Comparison of ENCODE assay signal across 25 cellular contexts in genomic region chr17:59884861-59885260, GRCh38. TPM values are rescaled to one million over a fixed set of nuclear protein-coding genes. Genes with fewer than 3 reads are reported as not detected.
DNase-seq lines count a peak whose midpoint lies in the region; ATAC-seq and TF ChIP-seq lines count a peak whose summit lies in the region.
"Had no signal": no experiment of that assay in that cellular context is flagged by ENCODE, and none has a peak within 500 bp of the region (broad histone marks: within the 10 kb centered on the region; RNA-seq: fewer than 3 reads in every experiment).

No MANE protein-coding gene starts in this region.

- no peak overlapping the region for H4K91ac ChIP-seq in neuronal stem cell (ENCODE audit: low read depth, low read length, poor library complexity)

- no peaks in the 10 kb centered on the region for H3K9me3 ChIP-seq in RWPE2 (ENCODE audit: severe bottlenecking)
- no peaks in the 10 kb centered on the region for H3K9me3 ChIP-seq in neuronal stem cell (replicated peaks in 1 of 2; ENCODE audit: control insufficient read depth in 2 of 2, insufficient read depth in 1 of 2, low read depth in 1 of 2, low read length in 2 of 2)
- H3K9me3 ChIP-seq in spleen = no peaks in the 10 kb centered on the region
- H3K9me3 ChIP-seq: BE2C, BLaER1 had no signal

- no peak overlapping the region for H3K4ac ChIP-seq in neuronal stem cell (ENCODE audit: low read length)

- peak overlapping the region; percentile 22 for H2BK12ac ChIP-seq in neuronal stem cell (ENCODE audit: low read length)

- H3K27me3 ChIP-seq in RWPE2 (ENCODE audit: insufficient read depth, poor library complexity, severe bottlenecking) (no peaks in the 10 kb centered on the region), neuronal stem cell (ENCODE audit: control insufficient read depth in 3 of 3, insufficient read depth in 3 of 3, low read depth in 1 of 3, low read length in 3 of 3) (no peaks in the 10 kb centered on the region), spleen (replicated peaks in 1 of 7) (no peaks in the 10 kb centered on the region)
- H3K27me3 ChIP-seq: BE2C, BLaER1 had no signal

- H3K23ac ChIP-seq in neuronal stem cell (ENCODE audit: low read depth, low read length, poor library complexity) = no peak overlapping the region

- peak; percentile 53 for DNase-seq in activated effector memory CD4-positive, alpha-beta T cell treated with anti-CD3 and anti-CD28 coated beads, Interleukin-2, amount 50 U/mL, for 16 hours
- DNase-seq in activated effector memory CD4-positive, alpha-beta T cell treated with Interleukin-2 at 50 U/mL for 16 hours = no peak
- DNase-seq in RWPE2 (ENCODE audit: low spot score) (peak; percentile 30), neuronal stem cell (ENCODE audit: low spot score) (no peak), spleen (peak; percentile 38), SK-N-DZ (ENCODE audit: low spot score) (no peak)
- no peak for DNase-seq in stimulated activated naive CD8-positive, alpha-beta T cell treated with anti-CD3 and anti-CD28 coated beads, Interleukin-15, Interleukin-2, amounts not matched to agents 100 U/mL and 50 U/mL, for 24 hours
- DNase-seq: 8988T; ACHN; BE2C; C1 segment of cervical spinal cord; CD4-positive, alpha-beta memory T cell; CD4-positive, CD25-positive, alpha-beta regulatory T cell; CD8-positive, alpha-beta memory T cell; COR-L47; DMS 273 treated with DMSO at 0.1 percent for 48 hours; DMS153; DMS53; DMS79; DND-41; EL; GDM1 had no signal

- intact Hi-C loops in spleen (cut with DNase I; ENCODE audit: low total_unique reads) = no loop called here

- no peak overlapping the region for H2AFZ ChIP-seq in neuronal stem cell (ENCODE audit: low read length)

- H2BK15ac ChIP-seq in neuronal stem cell (ENCODE audit: low read length) = no peak overlapping the region

- H3K4me3 ChIP-seq in RWPE2 (ENCODE audit: severe bottlenecking) (no peak overlapping the region), neuronal stem cell (ENCODE audit: low read length in 2 of 2) (no peak overlapping the region), spleen (no peak overlapping the region)
- H3K4me3 ChIP-seq: BLaER1, GM12878 had no signal

- no peak overlapping the region for H2BK120ac ChIP-seq in neuronal stem cell (ENCODE audit: low read depth, low read length)

- no peak overlapping the region for H3K9ac ChIP-seq in neuronal stem cell (ENCODE audit: low read depth, low read length, poor library complexity)
- H3K9ac ChIP-seq: BLaER1 had no signal

- ATAC-seq in RWPE2 (ENCODE audit: low read depth) (no peak; the same call in 2 of the 3 replicates), HG03571 (IDR thresholded peaks at IDR 0.05; ENCODE audit: unreplicated experiment) (no peak)
- no peak for ATAC-seq in stimulated activated naive CD8-positive, alpha-beta T cell treated with anti-CD3 and anti-CD28 coated beads, Interleukin-15, Interleukin-2, amounts not matched to agents 100 U/mL and 50 U/mL, for 24 hours
- ATAC-seq: GM12878 had no signal

- no peak overlapping the region for H2BK5ac ChIP-seq in neuronal stem cell (ENCODE audit: low read length)

- no peak overlapping the region for H2AK5ac ChIP-seq in neuronal stem cell (ENCODE audit: low read depth, low read length)

- H4K8ac ChIP-seq in neuronal stem cell (ENCODE audit: low read depth, low read length) = no peak overlapping the region

- H3K4me1 ChIP-seq in RWPE2 (ENCODE audit: insufficient read depth, poor library complexity, severe bottlenecking) (no peaks in the 10 kb centered on the region), neuronal stem cell (ENCODE audit: control insufficient read depth in 2 of 2, insufficient read depth in 1 of 2, low read depth in 1 of 2, low read length in 2 of 2) (no peaks in the 10 kb centered on the region), spleen (peaks cover 0 to 6% (median 0%) of the 10 kb centered on the region in 6 donors)
- H3K4me1 ChIP-seq: BE2C, BLaER1 had no signal

- no peak for TF ChIP-seq POLR2A in spleen (IDR thresholded peaks at IDR 0.05)

- no CpG with 5 or more reads among the region's 9 CpGs for WGBS in neuronal stem cell (ENCODE audit: extremely low coverage in 2 of 2, insufficient read length in 2 of 2, insufficient replicate concordance in 1 of 2), 2 donors
- WGBS in spleen, 5 donors = 95 to 99% (median 98%) methylated on average over 7 to 9 of the region's 9 CpGs

- TF ChIP-seq CTCF in RWPE2 (IDR thresholded peaks at IDR 0.05; ENCODE audit: poor library complexity, severe bottlenecking) = no peak
- no peak for TF ChIP-seq CTCF in spleen (IDR thresholded peaks at IDR 0.05 in 8 of 11, conservative IDR thresholded peaks at IDR 0.05 in 3 of 11)

- peaks cover 3% of the 10 kb centered on the region for H3K79me1 ChIP-seq in neuronal stem cell (ENCODE audit: low read depth, low read length)

- H3K14ac ChIP-seq in neuronal stem cell (ENCODE audit: low read length) = no peak overlapping the region

- no peak overlapping the region for H3K18ac ChIP-seq in neuronal stem cell (ENCODE audit: low read length)

- no peak overlapping the region for H3K4me2 ChIP-seq in neuronal stem cell (ENCODE audit: insufficient read depth, low read length, poor library complexity, severe bottlenecking)
- H3K4me2 ChIP-seq: BLaER1 had no signal

- H3K36me3 ChIP-seq in RWPE2 (ENCODE audit: low read depth) (peaks cover 40% of the 10 kb centered on the region), neuronal stem cell (replicated peaks in 1 of 2; ENCODE audit: control insufficient read depth in 2 of 2, insufficient read depth in 2 of 2, low read length in 2 of 2) (peaks cover 11 to 64% of the 10 kb centered on the region in 2 donors), spleen (peaks cover 0 to 100% (median 54%) of the 10 kb centered on the region in 6 donors)

- H3K27ac ChIP-seq in RWPE2 (ENCODE audit: poor library complexity, severe bottlenecking) (no peak overlapping the region), neuronal stem cell (replicated peaks; ENCODE audit: low read length) (no peak overlapping the region), spleen (no peak overlapping the region)
- H3K27ac ChIP-seq: BLaER1 had no signal

RNA-seq across cellular contexts. Expression of gene TUBD1, which starts 7.9 kb away (rescaled TPM):
- 22.7 TPM for polyA plus RNA-seq in neuronal stem cell (2013, experiment 1 of 2)
- polyA plus RNA-seq in neuronal stem cell (2013, experiment 2 of 2) = 25.6 TPM
- 10 to 100 TPM in 6 of 7 donors, 1 to 10 TPM in 1; 9.9 to 25.4 (median 11.3) TPM for total RNA-seq in spleen
- 1 to 10 TPM; 6.0 to 8.8 (median 7.7) TPM for polyA plus RNA-seq in spleen
- polyA plus RNA-seq in SK-N-DZ (2014; cell fraction: cytosol; rRNA removed) = 14.4 and 15.0 TPM in 2 replicates
- 4.5 and 5.9 TPM in 2 replicates for polyA plus RNA-seq in SK-N-DZ (2014; cell fraction: nucleus; rRNA removed)

RNA-seq across cellular contexts. Expression of gene RPS6KB1, which starts 8.1 kb away (rescaled TPM):
- polyA plus RNA-seq in neuronal stem cell (2013, experiment 1 of 2) = 15.0 TPM
- 15.7 TPM for polyA plus RNA-seq in neuronal stem cell (2013, experiment 2 of 2)
- total RNA-seq in spleen = 10 to 100 TPM; 38.9 to 51.5 (median 49.5) TPM
- 10 to 100 TPM in 1 of 3 donors, 1 to 10 TPM in 2; 8.2 to 13.2 (median 9.8) TPM for polyA plus RNA-seq in spleen
- 17.2 and 32.1 TPM in 2 replicates for polyA plus RNA-seq in SK-N-DZ (2014; cell fraction: cytosol; rRNA removed)
- 24.0 and 24.8 TPM in 2 replicates for polyA plus RNA-seq in SK-N-DZ (2014; cell fraction: nucleus; rRNA removed)

Comparison
In these comparisons a context has a peak if more than half of its experiments do, and no peak if none do; other contexts are left out.
1. DNase-seq: peak in activated effector memory CD4-positive, alpha-beta T cell treated with anti-CD3 and anti-CD28 coated beads, Interleukin-2, amount 50 U/mL, for 16 hours (single experiment), RWPE2 (single experiment) and spleen (single experiment); none in activated effector memory CD4-positive, alpha-beta T cell treated with Interleukin-2 at 50 U/mL for 16 hours (single experiment), neuronal stem cell (single experiment), SK-N-DZ (single experiment) and stimulated activated naive CD8-positive, alpha-beta T cell treated with anti-CD3 and anti-CD28 coated beads, Interleukin-15, Interleukin-2, amounts not matched to agents 100 U/mL and 50 U/mL, for 24 hours (single experiment).